1 cellular context compared by ENCODE assay signal in the genomic region with DNA sequence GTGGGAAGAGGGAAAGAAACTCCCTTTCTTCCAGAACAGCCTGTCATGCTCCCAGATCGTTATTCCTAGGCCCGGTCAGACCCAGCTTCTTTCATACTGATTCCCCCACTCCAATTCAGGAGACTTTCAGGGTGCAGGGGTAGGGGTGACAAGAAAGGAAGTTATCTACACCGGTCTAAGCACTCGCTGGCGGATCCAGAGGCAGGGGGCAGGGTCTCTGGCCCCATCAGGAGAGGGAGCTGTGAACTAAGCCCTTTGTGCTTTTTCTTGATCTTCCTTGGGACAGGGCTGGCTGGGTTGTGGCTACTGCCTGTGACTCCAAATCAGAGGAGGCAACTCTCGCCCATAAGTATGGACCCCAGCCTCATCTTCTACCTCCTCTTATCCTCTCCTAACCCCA.
TF ChIP-seq lines count a peak whose summit lies in the region.

No MANE protein-coding gene starts in this region.

TF ChIP-seq in IMR-90, 13 proteins besides CTCF, POLR2A, EP300 and RAD21:
- TF ChIP-seq NFE2L2 (IDR thresholded peaks at IDR 0.05; ENCODE audit: low read depth, low read length), result no peak
- no peak for TF ChIP-seq MAFK (IDR thresholded peaks at IDR 0.05; ENCODE audit: low read depth, low read length)
- no peak for TF ChIP-seq BHLHE40 (IDR thresholded peaks at IDR 0.05; ENCODE audit: low read depth, low read length)
